In genomic region chr3:57877116-57877515, GRCh38 we compare ENCODE assay signal across 16 cellular contexts.
"Had no signal": no experiment of that assay in that cellular context is flagged by ENCODE, and none has a peak within 500 bp of the region (broad histone marks: within the 10 kb centered on the region; RNA-seq: fewer than 3 reads in every experiment).

No MANE protein-coding gene starts in this region.

- H3K27ac ChIP-seq: ovary, upper lobe of right lung had no signal

- H3K27me3 ChIP-seq: heart left ventricle, ovary, upper lobe of right lung had no signal

- H3K27me3 Mint-ChIP-seq: dendritic cell treated with granulocyte-macrophage colony-stimulating factor and Interleukin-4, amounts not matched to agents 40 ng/mL and 50 ng/mL, for 4 days had no signal

- H3K4me3 ChIP-seq: heart left ventricle, ovary, upper lobe of right lung had no signal

- H3K9me3 ChIP-seq: heart left ventricle, ovary, upper lobe of right lung had no signal

- H3K27ac Mint-ChIP-seq: activated T-helper 2 cell treated with anti-CD3 and anti-CD28 coated beads, Interferon-gamma antibody, Interleukin-2, Interleukin-4, amounts not matched to agents 10 μg/mL and 5 μg/mL and 100 μg/mL, durations not matched to agents 14 hours and 24 hours and 36 hours; dendritic cell treated with granulocyte-macrophage colony-stimulating factor and Interleukin-4, amounts not matched to agents 40 ng/mL and 50 ng/mL, for 4 days had no signal

- H3K4me1 Mint-ChIP-seq: neural crest cell had no signal

- DNase-seq: activated CD4-positive, alpha-beta T cell treated with anti-CD3 and anti-CD28 coated beads, Interleukin-2, amount 50 U/mL, for 1 hour; activated CD4-positive, CD25-positive, alpha-beta regulatory T cell; activated naive CD4-positive, alpha-beta T cell treated with anti-CD3 and anti-CD28 coated beads, Interleukin-2, amount 50 U/mL, for 16 hours; amygdala; endodermal cell; erythroblast; heart left ventricle; kidney; ovary; stimulated activated CD4-positive, alpha-beta T cell treated with anti-CD3 and anti-CD28 coated beads, Interleukin-12 subunit alpha, Interleukin-12 subunit beta, amount 100 ng/mL, for 4 hours; stimulated activated naive CD4-positive, alpha-beta T cell treated with Interleukin-2 at 50 U/mL for 16 hours; T-helper 2 cell; upper lobe of right lung had no signal

- H3K4me3 Mint-ChIP-seq: dendritic cell treated with granulocyte-macrophage colony-stimulating factor and Interleukin-4, amounts not matched to agents 40 ng/mL and 50 ng/mL, for 4 days; endodermal cell; neural crest cell had no signal

- H3K9me3 Mint-ChIP-seq: activated T-helper 2 cell treated with anti-CD3 and anti-CD28 coated beads, Interferon-gamma antibody, Interleukin-2, Interleukin-4, amounts not matched to agents 10 μg/mL and 5 μg/mL and 100 μg/mL, durations not matched to agents 14 hours and 24 hours and 36 hours; dendritic cell treated with granulocyte-macrophage colony-stimulating factor and Interleukin-4, amounts not matched to agents 40 ng/mL and 50 ng/mL, for 4 days; endodermal cell; neural crest cell had no signal

- H3K36me3 ChIP-seq: ovary, upper lobe of right lung had no signal

- ATAC-seq: upper lobe of right lung had no signal

- H3K4me1 ChIP-seq: upper lobe of right lung had no signal
